In the genomic region with DNA sequence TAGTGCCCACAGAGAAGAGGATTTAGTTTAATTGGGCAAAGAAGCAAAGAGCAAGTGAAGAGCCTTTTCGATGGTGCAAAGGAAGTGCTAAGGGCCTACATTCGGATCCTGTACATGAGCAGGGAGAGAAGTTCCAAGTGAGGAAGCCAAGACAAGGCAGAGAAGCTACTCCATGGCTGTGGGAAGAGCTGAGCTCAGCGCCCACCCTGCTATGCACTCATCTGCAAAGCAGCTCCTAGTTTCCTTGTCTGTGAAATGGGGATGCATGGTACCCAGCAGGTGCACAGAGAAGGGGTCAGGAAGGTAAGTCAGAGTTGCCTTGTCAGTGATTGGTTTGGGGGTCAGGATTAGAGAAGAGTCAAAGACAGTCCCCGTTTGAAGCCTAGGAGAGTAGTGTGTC, we compare ENCODE assay signal across 36 cellular contexts.
"Had no signal": no experiment of that assay in that cellular context is flagged by ENCODE, and none has a peak within 500 bp of the region (broad histone marks: within the 10 kb centered on the region; RNA-seq: fewer than 3 reads in every experiment).

No MANE protein-coding gene starts in this region.

- H3K36me3 Mint-ChIP-seq: activated CD8-positive, alpha-beta memory T cell treated with anti-CD3 and anti-CD28 coated beads, Interleukin-2, amount 10 ng/mL, durations not matched to agents 7 days and 5 days had no signal

- H3K36me3 ChIP-seq: breast epithelium had no signal

- FAIRE-seq: endometrium, endothelial cell of umbilical vein had no signal

- H3K27ac Mint-ChIP-seq: activated CD4-positive, alpha-beta memory T cell treated with anti-CD3 and anti-CD28 coated beads for 36 hours; activated CD4-positive, alpha-beta T cell treated with anti-CD3 and anti-CD28 coated beads for 36 hours; activated CD4-positive, alpha-beta T cell treated with anti-CD3 and anti-CD28 coated beads, Interleukin-2, amount 10 ng/mL, durations not matched to agents 24 days and 14 days; activated CD8-positive, alpha-beta memory T cell treated with anti-CD3 and anti-CD28 coated beads, Interleukin-2, amount 10 ng/mL, durations not matched to agents 7 days and 5 days; activated CD8-positive, alpha-beta T cell treated with anti-CD3 and anti-CD28 coated beads, Interleukin-2, amount 10 ng/mL, durations not matched to agents 7 days and 5 days; activated naive CD4-positive, alpha-beta T cell treated with anti-CD3 and anti-CD28 coated beads for 36 hours; activated naive CD4-positive, alpha-beta T cell treated with anti-CD3 and anti-CD28 coated beads, Interleukin-2, amount 50 U/mL, for 24 hours; activated naive CD8-positive, alpha-beta T cell treated with anti-CD3 and anti-CD28 coated beads for 36 hours; activated naive CD8-positive, alpha-beta T cell treated with anti-CD3 and anti-CD28 coated beads, Interleukin-2, amount 50 U/mL, for 24 hours; activated T-helper 1 cell treated with anti-CD3 and anti-CD28 coated beads, Interleukin-12 subunit alpha, Interleukin-12 subunit beta, Interleukin-2, Interleukin-4 antibody, amounts not matched to agents 30 ng/mL and 10 ng/mL and 1 ng/mL, durations not matched to agents 14 hours and 24 hours and 36 hours; activated T-helper 2 cell treated with anti-CD3 and anti-CD28 coated beads, Interferon-gamma antibody, Interleukin-2, Interleukin-4, amounts not matched to agents 10 μg/mL and 5 μg/mL and 100 μg/mL, durations not matched to agents 14 hours and 24 hours and 36 hours; brain had no signal

- ATAC-seq: activated CD4-positive, alpha-beta T cell treated with anti-CD3 and anti-CD28 coated beads for 36 hours; activated CD8-positive, alpha-beta memory T cell treated with anti-CD3 and anti-CD28 coated beads, Interleukin-2, amount 10 ng/mL, durations not matched to agents 7 days and 5 days; activated CD8-positive, alpha-beta T cell treated with anti-CD3 and anti-CD28 coated beads, Interleukin-2, amount 10 ng/mL, durations not matched to agents 7 days and 5 days; activated naive CD8-positive, alpha-beta T cell treated with anti-CD3 and anti-CD28 coated beads, Interleukin-2, amount 50 U/mL, for 24 hours; gastrocnemius medialis; heart left ventricle had no signal

- H3K4me1 ChIP-seq: adrenal gland, ascending aorta, breast epithelium, gastrocnemius medialis, heart left ventricle had no signal

- H3K27me3 Mint-ChIP-seq: activated CD4-positive, alpha-beta memory T cell treated with anti-CD3 and anti-CD28 coated beads for 36 hours; activated CD4-positive, alpha-beta T cell treated with anti-CD3 and anti-CD28 coated beads for 36 hours; activated CD4-positive, alpha-beta T cell treated with anti-CD3 and anti-CD28 coated beads, Interleukin-2, amount 10 ng/mL, durations not matched to agents 24 days and 14 days; activated CD8-positive, alpha-beta memory T cell treated with anti-CD3 and anti-CD28 coated beads, Interleukin-2, amount 10 ng/mL, durations not matched to agents 7 days and 5 days; activated naive CD4-positive, alpha-beta T cell treated with anti-CD3 and anti-CD28 coated beads, Interleukin-2, amount 50 U/mL, for 24 hours; activated naive CD8-positive, alpha-beta T cell treated with anti-CD3 and anti-CD28 coated beads for 36 hours; activated naive CD8-positive, alpha-beta T cell treated with anti-CD3 and anti-CD28 coated beads, Interleukin-2, amount 50 U/mL, for 24 hours; brain had no signal

- H3K4me1 Mint-ChIP-seq: activated CD4-positive, alpha-beta T cell treated with anti-CD3 and anti-CD28 coated beads for 36 hours; activated CD4-positive, alpha-beta T cell treated with anti-CD3 and anti-CD28 coated beads, Interleukin-2, amount 10 ng/mL, durations not matched to agents 24 days and 14 days; activated CD8-positive, alpha-beta memory T cell treated with anti-CD3 and anti-CD28 coated beads, Interleukin-2, amount 10 ng/mL, durations not matched to agents 7 days and 5 days; activated naive CD8-positive, alpha-beta T cell treated with anti-CD3 and anti-CD28 coated beads for 36 hours; activated naive CD8-positive, alpha-beta T cell treated with anti-CD3 and anti-CD28 coated beads, Interleukin-2, amount 50 U/mL, for 24 hours; brain had no signal

- H3K27ac ChIP-seq: adrenal gland, ascending aorta, breast epithelium, cardiac muscle cell, epithelial cell of prostate, gastrocnemius medialis, heart left ventricle had no signal

- H3K4me3 ChIP-seq: adrenal gland, ascending aorta, breast epithelium, cardiac muscle cell, gastrocnemius medialis, heart left ventricle had no signal

- H3K9me3 ChIP-seq: adrenal gland, ascending aorta, breast epithelium, gastrocnemius medialis, heart left ventricle had no signal

- H3K27me3 ChIP-seq: adrenal gland, ascending aorta, breast epithelium, cardiac muscle cell, gastrocnemius medialis, heart left ventricle had no signal

- DNase-seq: activated CD4-positive, alpha-beta memory T cell treated with anti-CD3 and anti-CD28 coated beads for 36 hours; activated CD4-positive, alpha-beta T cell treated with anti-CD3 and anti-CD28 coated beads for 36 hours; activated CD4-positive, alpha-beta T cell treated with anti-CD3 and anti-CD28 coated beads, Interleukin-2, amount 10 ng/mL, durations not matched to agents 24 days and 14 days; activated CD4-positive, CD25-positive, alpha-beta regulatory T cell; activated CD4-positive, CD25-positive, alpha-beta regulatory T cell treated with anti-CD3 and anti-CD28 coated beads, Interleukin-2, amount 50 U/mL, for 72 hours; activated CD8-positive, alpha-beta memory T cell treated with anti-CD3 and anti-CD28 coated beads, Interleukin-2, amount 10 ng/mL, durations not matched to agents 7 days and 5 days; activated CD8-positive, alpha-beta memory T cell treated with anti-CD3 and anti-CD28 coated beads, Interleukin-2, amount 50 U/mL, for 4 hours; activated CD8-positive, alpha-beta T cell treated with anti-CD3 and anti-CD28 coated beads, Interleukin-2, amount 10 ng/mL, durations not matched to agents 7 days and 5 days; activated effector memory CD4-positive, alpha-beta T cell treated with anti-CD3 and anti-CD28 coated beads, Interleukin-2, amount 50 U/mL, for 16 hours; activated naive CD4-positive, alpha-beta T cell treated with anti-CD3 and anti-CD28 coated beads for 36 hours; activated naive CD8-positive, alpha-beta T cell treated with anti-CD3 and anti-CD28 coated beads for 36 hours; activated naive CD8-positive, alpha-beta T cell treated with anti-CD3 and anti-CD28 coated beads, Interleukin-2, amount 50 U/mL, for 24 hours; activated T-cell treated with anti-CD3 and anti-CD28 coated beads, Interleukin-2, amount 50 U/mL, for 1 hour; activated T-cell treated with anti-CD3 and anti-CD28 coated beads, Interleukin-2, amount 50 U/mL, for 48 hours; adrenal gland; amygdala; central memory CD4-positive, alpha-beta T cell; cerebellar nuclear complex; cortex of kidney; dermis blood vessel endothelial cell; effector CD8-positive, alpha-beta T cell; foreskin fibroblast; gastrocnemius medialis; glutamatergic neuron; heart left ventricle; T-helper 2 cell had no signal

- H3K4me3 Mint-ChIP-seq: activated CD4-positive, alpha-beta memory T cell treated with anti-CD3 and anti-CD28 coated beads for 36 hours; activated CD4-positive, alpha-beta T cell treated with anti-CD3 and anti-CD28 coated beads for 36 hours; activated CD4-positive, alpha-beta T cell treated with anti-CD3 and anti-CD28 coated beads, Interleukin-2, amount 10 ng/mL, durations not matched to agents 24 days and 14 days; activated CD8-positive, alpha-beta memory T cell treated with anti-CD3 and anti-CD28 coated beads, Interleukin-2, amount 10 ng/mL, durations not matched to agents 7 days and 5 days; activated CD8-positive, alpha-beta T cell treated with anti-CD3 and anti-CD28 coated beads, Interleukin-2, amount 10 ng/mL, durations not matched to agents 7 days and 5 days; activated naive CD4-positive, alpha-beta T cell treated with anti-CD3 and anti-CD28 coated beads for 36 hours; activated naive CD4-positive, alpha-beta T cell treated with anti-CD3 and anti-CD28 coated beads, Interleukin-2, amount 50 U/mL, for 24 hours; activated naive CD8-positive, alpha-beta T cell treated with anti-CD3 and anti-CD28 coated beads for 36 hours; activated naive CD8-positive, alpha-beta T cell treated with anti-CD3 and anti-CD28 coated beads, Interleukin-2, amount 50 U/mL, for 24 hours; activated T-helper 1 cell treated with anti-CD3 and anti-CD28 coated beads, Interleukin-12 subunit alpha, Interleukin-12 subunit beta, Interleukin-2, Interleukin-4 antibody, amounts not matched to agents 30 ng/mL and 10 ng/mL and 1 ng/mL, durations not matched to agents 14 hours and 24 hours and 36 hours; brain had no signal

- H3K9me3 Mint-ChIP-seq: activated CD4-positive, alpha-beta memory T cell treated with anti-CD3 and anti-CD28 coated beads for 36 hours; activated CD4-positive, alpha-beta T cell treated with anti-CD3 and anti-CD28 coated beads, Interleukin-2, amount 10 ng/mL, durations not matched to agents 24 days and 14 days; activated naive CD4-positive, alpha-beta T cell treated with anti-CD3 and anti-CD28 coated beads for 36 hours; activated naive CD4-positive, alpha-beta T cell treated with anti-CD3 and anti-CD28 coated beads, Interleukin-2, amount 50 U/mL, for 24 hours; activated naive CD8-positive, alpha-beta T cell treated with anti-CD3 and anti-CD28 coated beads for 36 hours; activated naive CD8-positive, alpha-beta T cell treated with anti-CD3 and anti-CD28 coated beads, Interleukin-2, amount 50 U/mL, for 24 hours; activated T-helper 1 cell treated with anti-CD3 and anti-CD28 coated beads, Interleukin-12 subunit alpha, Interleukin-12 subunit beta, Interleukin-2, Interleukin-4 antibody, amounts not matched to agents 30 ng/mL and 10 ng/mL and 1 ng/mL, durations not matched to agents 14 hours and 24 hours and 36 hours; activated T-helper 2 cell treated with anti-CD3 and anti-CD28 coated beads, Interferon-gamma antibody, Interleukin-2, Interleukin-4, amounts not matched to agents 10 μg/mL and 5 μg/mL and 100 μg/mL, durations not matched to agents 14 hours and 24 hours and 36 hours; brain had no signal
